Comparison of ENCODE assay signal across 1 cellular context in the genomic region with DNA sequence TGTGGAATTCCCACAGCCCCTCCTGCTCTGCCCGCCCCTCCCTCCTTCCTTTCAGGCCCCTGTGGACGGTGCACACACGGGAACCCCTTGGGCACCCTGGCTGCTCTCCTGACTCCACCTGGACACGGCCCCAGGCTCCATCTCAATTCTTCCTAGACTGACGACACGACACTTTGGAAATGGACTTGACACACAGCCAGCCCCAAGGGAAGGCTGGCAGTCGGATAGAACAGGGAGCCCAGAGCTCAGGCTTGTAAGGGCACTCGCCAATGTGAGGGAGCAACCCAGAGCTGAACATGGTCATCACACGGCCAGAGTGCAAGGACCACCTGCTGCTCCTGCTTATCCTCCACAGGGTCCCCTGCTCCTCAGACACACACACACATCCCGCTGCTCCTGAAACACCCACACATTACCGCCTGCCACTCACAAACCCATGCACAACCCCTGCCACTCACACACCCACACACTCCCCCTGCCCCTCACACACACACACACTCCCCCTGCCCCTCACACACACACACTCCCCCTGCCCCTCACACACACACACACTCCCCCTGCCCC.
TF ChIP-seq lines count a peak whose summit lies in the region.

No MANE protein-coding gene starts in this region.

TF ChIP-seq in SK-N-SH treated with all-trans-retinoic acid at 6 μM for 48 hours, 23 proteins besides CTCF, POLR2A, EP300 and RAD21 (continued from another document):
- TF ChIP-seq, protein P1, sequence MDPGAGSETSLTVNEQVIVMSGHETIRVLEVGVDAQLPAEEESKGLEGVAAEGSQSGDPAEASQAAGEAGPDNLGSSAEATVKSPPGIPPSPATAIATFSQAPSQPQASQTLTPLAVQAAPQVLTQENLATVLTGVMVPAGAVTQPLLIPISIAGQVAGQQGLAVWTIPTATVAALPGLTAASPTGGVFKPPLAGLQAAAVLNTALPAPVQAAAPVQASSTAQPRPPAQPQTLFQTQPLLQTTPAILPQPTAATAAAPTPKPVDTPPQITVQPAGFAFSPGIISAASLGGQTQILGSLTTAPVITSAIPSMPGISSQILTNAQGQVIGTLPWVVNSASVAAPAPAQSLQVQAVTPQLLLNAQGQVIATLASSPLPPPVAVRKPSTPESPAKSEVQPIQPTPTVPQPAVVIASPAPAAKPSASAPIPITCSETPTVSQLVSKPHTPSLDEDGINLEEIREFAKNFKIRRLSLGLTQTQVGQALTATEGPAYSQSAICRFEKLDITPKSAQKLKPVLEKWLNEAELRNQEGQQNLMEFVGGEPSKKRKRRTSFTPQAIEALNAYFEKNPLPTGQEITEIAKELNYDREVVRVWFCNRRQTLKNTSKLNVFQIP (CRISPR knock-in tag; IDR thresholded peaks at IDR 0.05; ENCODE audit: borderline replicate concordance, low read depth): no peak
- TF ChIP-seq ZC3H10 (CRISPR knock-in tag; IDR thresholded peaks at IDR 0.05): no peak
